Comparison of ENCODE assay signal across 1 cellular context in genomic region chr3:12750223-12750622, GRCh38.
TF ChIP-seq lines count a peak whose summit lies in the region.

No MANE protein-coding gene starts in this region.

TF ChIP-seq in endothelial cell of umbilical vein, 7 proteins besides CTCF, POLR2A, EP300 and RAD21 (continued from another document):
- TF ChIP-seq POLR2AphosphoS5 (IDR thresholded peaks at IDR 0.05; ENCODE audit: insufficient read depth, low read depth, low read length) (no peak), MAX (IDR thresholded peaks at IDR 0.05; ENCODE audit: insufficient read depth, insufficient read length) (no peak), JUN (IDR thresholded peaks at IDR 0.05; ENCODE audit: borderline replicate concordance, insufficient read depth, insufficient read length, low read depth) (no peak), EZH2 (IDR thresholded peaks at IDR 0.05; ENCODE audit: borderline replicate concordance, low read depth, low read length, severe bottlenecking) (no peak), GATA2 (IDR thresholded peaks at IDR 0.05; ENCODE audit: insufficient read depth, insufficient read length, low read depth, low read length) (no peak)
